Comparison of ENCODE assay signal across 25 cellular contexts in genomic region chr9:37925006-37925405, GRCh38. TPM values are rescaled to one million over a fixed set of nuclear protein-coding genes. Genes with fewer than 3 reads are reported as not detected.
DNase-seq lines count a peak whose midpoint lies in the region; ATAC-seq and TF ChIP-seq lines count a peak whose summit lies in the region.
"Had no signal": no experiment of that assay in that cellular context is flagged by ENCODE, and none has a peak within 500 bp of the region (broad histone marks: within the 10 kb centered on the region; RNA-seq: fewer than 3 reads in every experiment).

No MANE protein-coding gene starts in this region.

- no CpG with 5 or more reads among the region's 6 CpGs for WGBS in neuronal stem cell (ENCODE audit: extremely low coverage in 2 of 2, insufficient read length in 2 of 2, insufficient replicate concordance in 1 of 2), 2 donors
- 78 to 92% (median 86%) methylated on average over 6 of the region's 6 CpGs for WGBS in spleen, 5 donors

- ATAC-seq in T-helper 17 cell (no peak), HG03196 (IDR thresholded peaks at IDR 0.05; ENCODE audit: unreplicated experiment) (no peak)
- ATAC-seq: A549; CD8-positive, alpha-beta T cell; HCT116; Panc1 had no signal

- TF ChIP-seq CTCF in spleen (IDR thresholded peaks at IDR 0.05 in 8 of 11, conservative IDR thresholded peaks at IDR 0.05 in 3 of 11) (no peak), vagina (IDR thresholded peaks at IDR 0.05) (no peak)

- no peaks in the 10 kb centered on the region for H3K9me3 ChIP-seq in T-helper 17 cell (ENCODE audit: control insufficient read depth, low read length, poor library complexity, severe bottlenecking)
- no peaks in the 10 kb centered on the region for H3K9me3 ChIP-seq in neuronal stem cell (replicated peaks in 1 of 2; ENCODE audit: control insufficient read depth in 2 of 2, insufficient read depth in 1 of 2, low read depth in 1 of 2, low read length in 2 of 2)
- H3K9me3 ChIP-seq in spleen: no peaks in the 10 kb centered on the region
- H3K9me3 ChIP-seq in vagina: no peaks in the 10 kb centered on the region
- H3K9me3 ChIP-seq: A549, Caco-2 had no signal

- no peak overlapping the region for H2BK120ac ChIP-seq in neuronal stem cell (ENCODE audit: low read depth, low read length)

- H3K14ac ChIP-seq in neuronal stem cell (ENCODE audit: low read length): no peak overlapping the region

- H3K4ac ChIP-seq in neuronal stem cell (ENCODE audit: low read length): no peak overlapping the region

- H3K4me1 Mint-ChIP-seq in T-helper 17 cell: peaks cover 8% of the 10 kb centered on the region
- H3K4me1 Mint-ChIP-seq: IgD-negative memory B cell had no signal

- no peaks in the 10 kb centered on the region for H3K36me3 Mint-ChIP-seq in T-helper 17 cell (ENCODE audit: low read depth)
- H3K36me3 Mint-ChIP-seq: CD8-positive, alpha-beta T cell; IgD-negative memory B cell had no signal

- no peak overlapping the region for H2AK5ac ChIP-seq in neuronal stem cell (ENCODE audit: low read depth, low read length)

- peak overlapping the region; percentile 3 for H3K27ac Mint-ChIP-seq in T-helper 17 cell
- H3K27ac Mint-ChIP-seq: CD8-positive, alpha-beta T cell; IgD-negative memory B cell had no signal

- H4K8ac ChIP-seq in neuronal stem cell (ENCODE audit: low read depth, low read length): no peak overlapping the region

- H3K4me2 ChIP-seq in neuronal stem cell (ENCODE audit: insufficient read depth, low read length, poor library complexity, severe bottlenecking): no peak overlapping the region
- H3K4me2 ChIP-seq: KMS-11 had no signal

- H2BK5ac ChIP-seq in neuronal stem cell (ENCODE audit: low read length): no peak overlapping the region

- no peak overlapping the region for H3K4me3 Mint-ChIP-seq in T-helper 17 cell
- H3K4me3 Mint-ChIP-seq: CD8-positive, alpha-beta T cell; IgD-negative memory B cell had no signal

- peak overlapping the region; percentile 15 for H3K18ac ChIP-seq in neuronal stem cell (ENCODE audit: low read length)

- H3K27ac ChIP-seq in neuronal stem cell (replicated peaks; ENCODE audit: low read length): no peak overlapping the region
- no peak overlapping the region for H3K27ac ChIP-seq in spleen
- no peak overlapping the region for H3K27ac ChIP-seq in vagina
- H3K27ac ChIP-seq: KMS-11, SK-N-MC had no signal

- no peak overlapping the region for H4K91ac ChIP-seq in neuronal stem cell (ENCODE audit: low read depth, low read length, poor library complexity)

- no peak overlapping the region for H2BK12ac ChIP-seq in neuronal stem cell (ENCODE audit: low read length)

- peak overlapping the region; percentile 19 for H3K23ac ChIP-seq in neuronal stem cell (ENCODE audit: low read depth, low read length, poor library complexity)

- H3K4me3 ChIP-seq in neuronal stem cell (ENCODE audit: low read length in 2 of 2) (no peak overlapping the region), spleen (no peak overlapping the region), vagina (no peak overlapping the region)
- H3K4me3 ChIP-seq: A549, SK-N-MC had no signal

- H3K79me1 ChIP-seq in neuronal stem cell (ENCODE audit: low read depth, low read length): no peaks in the 10 kb centered on the region

- H2BK15ac ChIP-seq in neuronal stem cell (ENCODE audit: low read length): no peak overlapping the region

- H3K36me3 ChIP-seq in neuronal stem cell (replicated peaks in 1 of 2; ENCODE audit: control insufficient read depth in 2 of 2, insufficient read depth in 2 of 2, low read length in 2 of 2): no peaks in the 10 kb centered on the region
- H3K36me3 ChIP-seq in spleen: no peaks in the 10 kb centered on the region
- H3K36me3 ChIP-seq in vagina: no peaks in the 10 kb centered on the region

- H3K9ac ChIP-seq in neuronal stem cell (ENCODE audit: low read depth, low read length, poor library complexity): no peak overlapping the region
- H3K9ac ChIP-seq: KMS-11 had no signal

- intact Hi-C loops in spleen (cut with DNase I; ENCODE audit: low total_unique reads) (no loop called here), vagina (cut with DNase I) (no loop called here)

- peaks cover 24% of the 10 kb centered on the region for H3K27me3 Mint-ChIP-seq in T-helper 17 cell

- DNase-seq in T-helper 17 cell (no peak), islet precursor cell (peak; percentile 49), neuronal stem cell (ENCODE audit: low spot score) (no peak), spleen (peak; percentile 38), NCI-H524 treated with DMSO at 0.1 percent for 48 hours (lab: John Stamatoyannopoulos, UW) (no peak), vagina (ENCODE audit: extremely low spot score in 2 of 2) (no peak), DMS79 treated with DMSO at 0.1 percent for 48 hours (lab: John Stamatoyannopoulos, UW) (no peak)
- DNase-seq: C1 segment of cervical spinal cord; Caco-2; CD8-positive, alpha-beta T cell; GF-D8; NCI-H1048; NCI-H1417; NCI-H1694; NCI-H2029 treated with DMSO at 0.1 percent for 48 hours; NCI-H2227 treated with DMSO at 0.1 percent for 48 hours; NCI-H69; SIG-M5 had no signal

- H3K4me1 ChIP-seq in neuronal stem cell (ENCODE audit: control insufficient read depth in 2 of 2, insufficient read depth in 1 of 2, low read depth in 1 of 2, low read length in 2 of 2) (peaks cover 17 to 26% of the 10 kb centered on the region in 2 donors), spleen (peaks cover 0 to 44% (median 12%) of the 10 kb centered on the region in 6 donors), vagina (peaks cover 29% of the 10 kb centered on the region)
- H3K4me1 ChIP-seq: Caco-2 had no signal

- no peak overlapping the region for H2AFZ ChIP-seq in neuronal stem cell (ENCODE audit: low read length)

- H3K27me3 ChIP-seq in neuronal stem cell (ENCODE audit: control insufficient read depth in 3 of 3, insufficient read depth in 3 of 3, low read depth in 1 of 3, low read length in 3 of 3): no peaks in the 10 kb centered on the region
- no peaks in the 10 kb centered on the region for H3K27me3 ChIP-seq in spleen (replicated peaks in 1 of 7)
- H3K27me3 ChIP-seq in vagina: no peaks in the 10 kb centered on the region

- TF ChIP-seq POLR2A in spleen (IDR thresholded peaks at IDR 0.05): no peak
- no peak for TF ChIP-seq POLR2A in vagina (IDR thresholded peaks at IDR 0.05)

RNA-seq across cellular contexts. Expression of gene SLC25A51, which starts 21.1 kb away (rescaled TPM):
- total RNA-seq in T-helper 17 cell: 10 to 100 TPM; 23.5 to 26.4 TPM
- 16.4 TPM for polyA plus RNA-seq in neuronal stem cell (2013, experiment 1 of 2)
- 16.6 TPM for polyA plus RNA-seq in neuronal stem cell (2013, experiment 2 of 2)
- 10 to 100 TPM; 22.3 to 36.9 (median 32.9) TPM for total RNA-seq in spleen
- polyA plus RNA-seq in spleen: 1 to 10 TPM; 3.7 to 7.4 (median 5.1) TPM
- 26.0 TPM for total RNA-seq in vagina

Comparison
In these comparisons a context has a peak if more than half of its experiments do, and no peak if none do; other contexts are left out.
1. DNase-seq: peak in islet precursor cell (single experiment) and spleen (single experiment); none in T-helper 17 cell (0 of 3), neuronal stem cell (single experiment), NCI-H524 treated with DMSO at 0.1 percent for 48 hours (single experiment), vagina (0 of 2) and DMS79 treated with DMSO at 0.1 percent for 48 hours (single experiment).